In genomic region chr18:23595610-23596009, GRCh38 we compare ENCODE assay signal across 20 cellular contexts. TPM values are rescaled to one million over a fixed set of nuclear protein-coding genes. Genes with fewer than 3 reads are reported as not detected.
DNase-seq lines count a peak whose midpoint lies in the region; ATAC-seq and TF ChIP-seq lines count a peak whose summit lies in the region.
"Had no signal": no experiment of that assay in that cellular context is flagged by ENCODE, and none has a peak within 500 bp of the region (broad histone marks: within the 10 kb centered on the region; RNA-seq: fewer than 3 reads in every experiment).

No MANE protein-coding gene starts in this region.

- H3K4me1 ChIP-seq in GM23338 (ENCODE audit: insufficient read depth) (no peaks in the 10 kb centered on the region; the same call in 1 of the 2 replicates), osteoblast (ENCODE audit: insufficient read depth, low read length) (peaks cover 28% of the 10 kb centered on the region)
- H3K4me1 ChIP-seq: BE2C had no signal

- no peaks in the 10 kb centered on the region for H3K9me2 ChIP-seq in GM23338 (ENCODE audit: insufficient read depth)

- H3K27ac Mint-ChIP-seq in GM23338, result no peak overlapping the region
- peak overlapping the region; percentile 71 for H3K27ac Mint-ChIP-seq in dendritic cell treated with granulocyte-macrophage colony-stimulating factor and Interleukin-4, amounts not matched to agents 40 ng/mL and 50 ng/mL, for 4 days
- H3K27ac Mint-ChIP-seq: CD4-positive, alpha-beta memory T cell; HFFc6 had no signal

- no peaks in the 10 kb centered on the region for H4K20me1 ChIP-seq in GM23338 (replicated peaks; ENCODE audit: insufficient read depth)
- no peaks in the 10 kb centered on the region for H4K20me1 ChIP-seq in osteoblast (ENCODE audit: insufficient read depth, low read length)

- no peaks in the 10 kb centered on the region for H3K27me3 Mint-ChIP-seq in GM23338 (ENCODE audit: insufficient read depth, low read depth, poor library complexity)
- no peaks in the 10 kb centered on the region for H3K27me3 Mint-ChIP-seq in dendritic cell treated with granulocyte-macrophage colony-stimulating factor and Interleukin-4, amounts not matched to agents 40 ng/mL and 50 ng/mL, for 4 days

- H3F3A ChIP-seq in GM23338 (replicated peaks; ENCODE audit: low read depth), result no peaks in the 10 kb centered on the region

- H3K79me2 ChIP-seq in GM23338 (replicated peaks; ENCODE audit: insufficient read depth) (no peaks in the 10 kb centered on the region), osteoblast (ENCODE audit: insufficient read depth, low read length) (no peaks in the 10 kb centered on the region)

- H3K36me3 ChIP-seq in GM23338 (ENCODE audit: insufficient read depth) (no peaks in the 10 kb centered on the region), osteoblast (ENCODE audit: insufficient read depth, low read length) (no peaks in the 10 kb centered on the region)
- H3K36me3 ChIP-seq: BE2C had no signal

- ATAC-seq in GM23338, result no peak
- no peak for ATAC-seq in left lobe of liver
- ATAC-seq in HG03196 (IDR thresholded peaks at IDR 0.05; ENCODE audit: unreplicated experiment), result no peak
- ATAC-seq: GM12878, HepG2 had no signal

- H3K4me2 ChIP-seq in GM23338 (no peak overlapping the region), osteoblast (ENCODE audit: insufficient read depth, low read length) (no peak overlapping the region)

- no peak for DNase-seq in GM23338 (ENCODE audit: low spot score)
- DNase-seq in left lobe of liver (ENCODE audit: low spot score), result peak; percentile 4
- DNase-seq in osteoblast (ENCODE audit: insufficient read length, low spot score, missing footprints), result no peak
- no peak for DNase-seq in D341Med (ENCODE audit: low spot score)
- no peak for DNase-seq in NCI-H1092 (lab: John Stamatoyannopoulos, UW)
- DNase-seq: ACHN; BE2C; CD4-positive, alpha-beta memory T cell; DMS 273 treated with DMSO at 0.1 percent for 48 hours; DMS53; DND-41; EL; HCEC 1CT; HFFc6; KG1 had no signal

- H3K9me3 ChIP-seq in osteoblast (ENCODE audit: low read depth, low read length), result no peaks in the 10 kb centered on the region
- H3K9me3 ChIP-seq: BE2C had no signal

- no peaks in the 10 kb centered on the region for H3K27me3 ChIP-seq in GM23338 (ENCODE audit: insufficient read depth)
- H3K27me3 ChIP-seq in osteoblast (ENCODE audit: insufficient read depth, low read length), result no peaks in the 10 kb centered on the region
- H3K27me3 ChIP-seq: BE2C had no signal

- H3K4me3 ChIP-seq in GM23338, result no peak overlapping the region
- no peak overlapping the region for H3K4me3 ChIP-seq in osteoblast (ENCODE audit: insufficient read depth, low read length)
- H3K4me3 ChIP-seq: GM12878 had no signal

- peaks cover 3% of the 10 kb centered on the region; the same call in 1 of the 3 replicates for H3K9me3 Mint-ChIP-seq in GM23338
- H3K9me3 Mint-ChIP-seq in dendritic cell treated with granulocyte-macrophage colony-stimulating factor and Interleukin-4, amounts not matched to agents 40 ng/mL and 50 ng/mL, for 4 days, result no peaks in the 10 kb centered on the region
- H3K9me3 Mint-ChIP-seq: CD4-positive, alpha-beta memory T cell; HFFc6 had no signal

- H3K4me1 Mint-ChIP-seq in GM23338, result no peaks in the 10 kb centered on the region
- peaks cover 43% of the 10 kb centered on the region for H3K4me1 Mint-ChIP-seq in dendritic cell treated with granulocyte-macrophage colony-stimulating factor and Interleukin-4, amounts not matched to agents 40 ng/mL and 50 ng/mL, for 4 days (ENCODE audit: low read depth)
- H3K4me1 Mint-ChIP-seq: CD4-positive, alpha-beta memory T cell had no signal

- no peak overlapping the region for H3K27ac ChIP-seq in GM23338 (ENCODE audit: low read depth)
- H3K27ac ChIP-seq in osteoblast (ENCODE audit: low read depth, low read length), result no peak overlapping the region
- H3K27ac ChIP-seq: C4-2B had no signal

- no peak overlapping the region for H3K4me3 Mint-ChIP-seq in GM23338
- no peak overlapping the region for H3K4me3 Mint-ChIP-seq in dendritic cell treated with granulocyte-macrophage colony-stimulating factor and Interleukin-4, amounts not matched to agents 40 ng/mL and 50 ng/mL, for 4 days
- H3K4me3 Mint-ChIP-seq: CD4-positive, alpha-beta memory T cell; HFFc6 had no signal

- H2AFZ ChIP-seq in GM23338 (peak overlapping the region; percentile 52; the same call in 1 of the 2 replicates), osteoblast (ENCODE audit: low read length) (no peak overlapping the region)

- TF ChIP-seq CTCF in GM23338 (conservative IDR thresholded peaks at IDR 0.05; ENCODE audit: low read depth in 2 of 2) (no peak), osteoblast (IDR thresholded peaks at IDR 0.05; ENCODE audit: extremely low read depth, low read depth, low read length) (no peak)

- no peaks in the 10 kb centered on the region for H3K36me3 Mint-ChIP-seq in GM23338 (ENCODE audit: low read depth)
- no peaks in the 10 kb centered on the region for H3K36me3 Mint-ChIP-seq in dendritic cell treated with granulocyte-macrophage colony-stimulating factor and Interleukin-4, amounts not matched to agents 40 ng/mL and 50 ng/mL, for 4 days (ENCODE audit: low read depth)
- H3K36me3 Mint-ChIP-seq: CD4-positive, alpha-beta memory T cell had no signal

- intact Hi-C loops in dendritic cell treated with granulocyte-macrophage colony-stimulating factor and Interleukin-4, amounts not matched to agents 40 ng/mL and 50 ng/mL, for 4 days (cut with micrococcal nuclease), result no loop called here

TF ChIP-seq in GM23338, 12 proteins besides CTCF, POLR2A, EP300 and RAD21 (continues in another document):
- TF ChIP-seq REST (IDR thresholded peaks at IDR 0.05; ENCODE audit: unreplicated experiment) (no peak), NANOG (IDR thresholded peaks at IDR 0.05; ENCODE audit: borderline replicate concordance) (no peak), CREB1 (CRISPR knock-in tag; IDR thresholded peaks at IDR 0.05; ENCODE audit: low read depth) (no peak), JUNB (IDR thresholded peaks at IDR 0.05; ENCODE audit: unreplicated experiment) (no peak), STAT1 (IDR thresholded peaks at IDR 0.05; ENCODE audit: unreplicated experiment) (no peak), EZH2phosphoT487 (IDR thresholded peaks at IDR 0.05; ENCODE audit: unreplicated experiment) (no peak)

RNA-seq across cellular contexts. Expression of gene NPC1, which starts 9.3 kb away (rescaled TPM):
- 41.7 and 45.1 TPM in 2 replicates for total RNA-seq in GM23338 (2014; rRNA removed; shearing (Covaris generic))
- polyA plus RNA-seq in GM23338 (2016; fragmentation: Nextera tagmentation; extraction: Ambion mirVana), result 18.3 and 18.4 TPM in 2 replicates
- total RNA-seq in left lobe of liver (13.3 TPM), osteoblast (136 and 254 TPM in 2 replicates)
